8 cellular contexts compared by ENCODE assay signal in genomic region chrX:71367396-71367795, GRCh38. TPM values are rescaled to one million over a fixed set of nuclear protein-coding genes. Genes with fewer than 3 reads are reported as not detected.
DNase-seq lines count a peak whose midpoint lies in the region; ATAC-seq and TF ChIP-seq lines count a peak whose summit lies in the region.

No MANE protein-coding gene starts in this region.

- no peak for TF ChIP-seq CTCF in SK-N-SH (IDR thresholded peaks at IDR 0.05)
- no peak for TF ChIP-seq CTCF in liver (IDR thresholded peaks at IDR 0.05; ENCODE audit: low read depth, low read length, missing input control)
- TF ChIP-seq CTCF in thoracic aorta (IDR thresholded peaks at IDR 0.05) = no peak
- TF ChIP-seq CTCF in GM10266 (IDR thresholded peaks at IDR 0.05; ENCODE audit: control insufficient read depth, insufficient read depth, low read depth, missing control alignments) = no peak

- H3K9me2 ChIP-seq in SK-N-SH = no peaks in the 10 kb centered on the region

- H3K4me1 Mint-ChIP-seq in activated naive CD8-positive, alpha-beta T cell treated with anti-CD3 and anti-CD28 coated beads for 36 hours = peaks cover 29% of the 10 kb centered on the region

- peak overlapping the region; percentile 98 for H3K4me2 ChIP-seq in SK-N-SH

- H3K27ac Mint-ChIP-seq in activated naive CD8-positive, alpha-beta T cell treated with anti-CD3 and anti-CD28 coated beads for 36 hours = peak overlapping the region; percentile 99

- H3K4me3 ChIP-seq in SK-N-SH (ENCODE audit: low read depth in 2 of 2, low read length in 1 of 2) (peak overlapping the region; percentile 63 to 89), liver (ENCODE audit: low read depth in 1 of 3, low read length in 3 of 3) (peak overlapping the region; percentile 77 to 98 (median 86)), thoracic aorta (peak overlapping the region; percentile 81)

- H3K4me1 ChIP-seq in SK-N-SH (ENCODE audit: control insufficient read depth in 1 of 2, insufficient read depth in 2 of 2, low read depth in 1 of 2, low read length in 1 of 2) (peaks cover 7 to 10% of the 10 kb centered on the region in 2 experiments; a peak in 2 of 4 replicates), liver (ENCODE audit: control insufficient read depth in 4 of 4, insufficient read depth in 4 of 4, low read length in 3 of 4) (peaks cover 2 to 14% (median 10%) of the 10 kb centered on the region in 4 donors), thoracic aorta (ENCODE audit: control insufficient read depth in 1 of 2, low read depth in 2 of 2) (peaks cover 3 to 13% of the 10 kb centered on the region in 2 donors)

- H3K36me3 Mint-ChIP-seq in activated naive CD8-positive, alpha-beta T cell treated with anti-CD3 and anti-CD28 coated beads for 36 hours = peaks cover 22% of the 10 kb centered on the region

- H3K36me3 ChIP-seq in SK-N-SH (replicated peaks in 1 of 2; ENCODE audit: control insufficient read depth in 1 of 2, insufficient read depth in 2 of 2, low read length in 1 of 2) = peaks cover 21 to 26% of the 10 kb centered on the region in 2 experiments
- peaks cover 0 to 16% (median 4%) of the 10 kb centered on the region in 4 donors for H3K36me3 ChIP-seq in liver (ENCODE audit: control insufficient read depth in 4 of 4, insufficient read depth in 3 of 4, low read depth in 1 of 4, low read length in 3 of 4)
- H3K36me3 ChIP-seq in thoracic aorta = no peaks in the 10 kb centered on the region

- H3K27me3 ChIP-seq in SK-N-SH (ENCODE audit: insufficient read depth) (no peaks in the 10 kb centered on the region; the same call in 1 of the 2 replicates), liver (ENCODE audit: control insufficient read depth in 4 of 4, insufficient read depth in 4 of 4, low read length in 3 of 4) (no peaks in the 10 kb centered on the region), thoracic aorta (replicated peaks; ENCODE audit: insufficient read depth) (no peaks in the 10 kb centered on the region)

- no peaks in the 10 kb centered on the region for H3K9me3 Mint-ChIP-seq in activated naive CD8-positive, alpha-beta T cell treated with anti-CD3 and anti-CD28 coated beads for 36 hours

- H3K27ac ChIP-seq in SK-N-SH (ENCODE audit: low read depth in 2 of 2, low read length in 1 of 2) (peak overlapping the region in 1 of 2 experiments; percentile 90; a peak in 2 of 4 replicates), liver (ENCODE audit: low read depth in 1 of 2, low read length in 2 of 2) (peak overlapping the region in 1 of 2 donors; percentile 87), thoracic aorta (peak overlapping the region; percentile 86 to 90)

- H3K27me3 Mint-ChIP-seq in activated naive CD8-positive, alpha-beta T cell treated with anti-CD3 and anti-CD28 coated beads for 36 hours = no peaks in the 10 kb centered on the region

- TF ChIP-seq EP300 in SK-N-SH (IDR thresholded peaks at IDR 0.05; ENCODE audit: borderline replicate concordance in 1 of 2, low read depth in 1 of 2, low read length in 1 of 2) = no peak

- WGBS in SK-N-SH (ENCODE audit: low lambda C conversion rate) = 33% methylated on average over 14 of the region's 14 CpGs
- 30% methylated on average over 14 of the region's 14 CpGs for WGBS in liver

- H3K4me3 Mint-ChIP-seq in activated naive CD8-positive, alpha-beta T cell treated with anti-CD3 and anti-CD28 coated beads for 36 hours = peak overlapping the region; percentile 98

- peaks cover 5% of the 10 kb centered on the region for H3F3A ChIP-seq in SK-N-SH (replicated peaks; ENCODE audit: insufficient read depth)

- H3K9ac ChIP-seq in SK-N-SH (peak overlapping the region; percentile 91; the same call in 1 of the 2 replicates), liver (ENCODE audit: low read depth in 1 of 2, low read length in 2 of 2) (peak overlapping the region in 1 of 2 donors; percentile 63)

- CTCF ChIA-PET in SK-N-SH (lab: Yijun Ruan, JAX) = no interaction called here

- peak overlapping the region; percentile 69; the same call in 1 of the 2 replicates for H2AFZ ChIP-seq in SK-N-SH (ENCODE audit: low read depth)

- H3K79me2 ChIP-seq in SK-N-SH (ENCODE audit: insufficient read depth) = peaks cover 60% of the 10 kb centered on the region

- no peaks in the 10 kb centered on the region for H3K9me3 ChIP-seq in SK-N-SH
- no peaks in the 10 kb centered on the region for H3K9me3 ChIP-seq in liver (ENCODE audit: control insufficient read depth in 4 of 4, low read length in 3 of 4)
- no peaks in the 10 kb centered on the region for H3K9me3 ChIP-seq in thoracic aorta

- TF ChIP-seq RAD21 in SK-N-SH (IDR thresholded peaks at IDR 0.05; ENCODE audit: low read length) (no peak), liver (IDR thresholded peaks at IDR 0.05) (no peak)

- DNase-seq in SK-N-SH (no peak), thoracic aorta (ENCODE audit: low spot score) (no peak), GM10266 (ENCODE audit: extremely low spot score) (no peak), left lobe of liver (ENCODE audit: low spot score) (no peak), GF-D8 (lab: John Stamatoyannopoulos, UW) (no peak)
- DNase-seq in activated naive CD8-positive, alpha-beta T cell treated with anti-CD3 and anti-CD28 coated beads for 36 hours = peak; percentile 7

- POLR2A ChIA-PET in SK-N-SH (lab: Yijun Ruan, JAX) = interaction anchor here (1.0 kb wide), 1 partner anchor 86 kb away, joined by 4 read pairs; no protein-coding TSS in a partner anchor

- peaks cover 29% of the 10 kb centered on the region; the same call in 1 of the 2 replicates for H4K20me1 ChIP-seq in SK-N-SH (ENCODE audit: insufficient read depth)

- ATAC-seq in SK-N-SH treated with all-trans-retinoic acid at 6 μM for 48 hours (no peak), thoracic aorta (ENCODE audit: insufficient number of reproducible peaks, low FRiP score, low read depth) (no peak), left lobe of liver (no peak)

TF ChIP-seq in SK-N-SH, 30 proteins besides CTCF, POLR2A, EP300 and RAD21 (continues in another document):
- TF ChIP-seq TEAD4 (IDR thresholded peaks at IDR 0.05; ENCODE audit: borderline replicate concordance, insufficient read depth) = no peak
- TF ChIP-seq CHD2 (IDR thresholded peaks at IDR 0.05; ENCODE audit: low read length, partially characterized antibody) = no peak
- no peak for TF ChIP-seq FOXM1 (IDR thresholded peaks at IDR 0.05; ENCODE audit: low read depth)
- TF ChIP-seq USF2 (IDR thresholded peaks at IDR 0.05; ENCODE audit: borderline replicate concordance, low read depth, low read length) = no peak
- TF ChIP-seq MEF2A (IDR thresholded peaks at IDR 0.05; ENCODE audit: borderline replicate concordance, low read depth) = no peak
- no peak for TF ChIP-seq GATA2 (CRISPR knock-in tag; IDR thresholded peaks at IDR 0.05)
- no peak for TF ChIP-seq FOSL2 (IDR thresholded peaks at IDR 0.05; ENCODE audit: borderline replicate concordance, low read depth)

TF ChIP-seq in SK-N-SH treated with all-trans-retinoic acid at 6 μM for 48 hours, 23 proteins besides CTCF, POLR2A, EP300 and RAD21 (continues in another document):
- TF ChIP-seq ZFP30 (CRISPR knock-in tag; IDR thresholded peaks at IDR 0.05) (no peak), SNAI2 (CRISPR knock-in tag; IDR thresholded peaks at IDR 0.05) (no peak), CREB5 (CRISPR knock-in tag; IDR thresholded peaks at IDR 0.05; ENCODE audit: low read depth) (no peak), GLIS3 (CRISPR knock-in tag; IDR thresholded peaks at IDR 0.05) (no peak), TOX (CRISPR knock-in tag; IDR thresholded peaks at IDR 0.05; ENCODE audit: borderline replicate concordance) (no peak), ZFP3 (CRISPR knock-in tag; IDR thresholded peaks at IDR 0.05) (no peak)

TF ChIP-seq in liver, 16 proteins besides CTCF, POLR2A, EP300 and RAD21:
- TF ChIP-seq HNF4G (IDR thresholded peaks at IDR 0.05) (no peak), HNF4A (conservative IDR thresholded peaks at IDR 0.05) (no peak), TAF1 (conservative IDR thresholded peaks at IDR 0.05) (no peak), EGR1 (IDR thresholded peaks at IDR 0.05; ENCODE audit: low read depth in 2 of 2) (no peak), NR2F2 (IDR thresholded peaks at IDR 0.05) (no peak), YY1 (IDR thresholded peaks at IDR 0.05) (no peak), FOXA1 (IDR thresholded peaks at IDR 0.05) (no peak), ZBTB33 (IDR thresholded peaks at IDR 0.05) (no peak), JUND (IDR thresholded peaks at IDR 0.05) (no peak), ATF3 (IDR thresholded peaks at IDR 0.05) (no peak), SP1 (IDR thresholded peaks at IDR 0.05) (no peak)

RNA-seq across cellular contexts. Expression of gene TAF1, which starts 1.2 kb away (rescaled TPM):
- polyA plus RNA-seq in SK-N-SH (2012; rRNA removed) (25.0 and 27.6 TPM in 2 replicates), liver (1 to 10 TPM; 2.8 to 4.0 TPM)
- polyA plus RNA-seq in SK-N-SH (2012; cell fraction: cytosol; rRNA removed) = 29.1 and 31.3 TPM in 2 replicates
- 22.7 and 56.0 TPM in 2 replicates for polyA plus RNA-seq in SK-N-SH (2012; cell fraction: nucleus; rRNA removed)
- total RNA-seq in activated naive CD8-positive, alpha-beta T cell treated with anti-CD3 and anti-CD28 coated beads for 36 hours = 10 to 100 TPM; 30.5 to 30.7 TPM
- total RNA-seq in liver (10 to 100 TPM; 25.3 to 37.7 TPM), thoracic aorta (10 to 100 TPM; 38.0 to 81.0 TPM), left lobe of liver (13.2 TPM)
